Comparison of ENCODE assay signal across 1 cellular context in the genomic region with DNA sequence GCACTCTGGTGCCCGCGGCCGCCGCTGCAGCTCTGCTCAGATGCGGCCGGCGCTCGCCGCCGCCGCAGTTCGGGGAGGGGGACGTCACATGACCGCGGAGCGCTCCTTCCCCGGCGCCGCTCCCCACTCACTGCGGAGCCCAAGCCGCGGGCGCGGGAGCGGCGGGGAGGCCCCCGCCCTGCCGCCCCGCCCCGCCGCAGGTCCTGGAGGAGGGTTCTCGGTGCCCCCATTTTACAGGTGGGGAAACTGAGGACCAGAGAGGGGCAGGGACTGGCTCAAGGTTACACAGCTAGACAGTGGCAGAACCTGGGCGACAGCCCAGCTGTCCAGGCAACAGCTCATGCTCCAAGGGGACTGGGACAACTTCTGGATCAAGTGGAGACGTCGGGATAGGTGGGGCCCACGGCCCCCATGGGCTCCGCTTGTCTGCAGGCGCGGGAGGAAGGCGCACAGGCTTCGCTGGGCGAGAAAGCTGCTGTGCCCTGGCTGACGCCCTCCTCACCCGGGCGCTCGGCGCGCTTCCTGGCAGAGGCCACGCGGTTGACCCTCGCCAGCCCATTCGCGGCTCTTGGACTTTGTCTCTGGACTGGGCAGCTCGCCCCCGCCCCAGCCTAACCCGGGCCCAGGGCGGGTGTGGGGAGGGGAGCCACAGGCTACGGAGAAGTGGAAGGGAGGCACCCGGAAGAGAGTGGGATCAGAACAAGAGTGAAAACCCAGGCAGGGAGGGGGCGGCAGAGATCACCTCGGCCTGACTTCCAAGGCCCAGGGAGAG.
TF ChIP-seq lines count a peak whose summit lies in the region.

A gene (minus strand): TSS at position 71 of the 772 bp plus-strand sequence. CDS start 49,325 bp downstream, outside the sequence.

TF ChIP-seq in K562, 482 proteins besides CTCF, POLR2A, EP300 and RAD21 (continues in another document):
- TF ChIP-seq, protein P1, sequence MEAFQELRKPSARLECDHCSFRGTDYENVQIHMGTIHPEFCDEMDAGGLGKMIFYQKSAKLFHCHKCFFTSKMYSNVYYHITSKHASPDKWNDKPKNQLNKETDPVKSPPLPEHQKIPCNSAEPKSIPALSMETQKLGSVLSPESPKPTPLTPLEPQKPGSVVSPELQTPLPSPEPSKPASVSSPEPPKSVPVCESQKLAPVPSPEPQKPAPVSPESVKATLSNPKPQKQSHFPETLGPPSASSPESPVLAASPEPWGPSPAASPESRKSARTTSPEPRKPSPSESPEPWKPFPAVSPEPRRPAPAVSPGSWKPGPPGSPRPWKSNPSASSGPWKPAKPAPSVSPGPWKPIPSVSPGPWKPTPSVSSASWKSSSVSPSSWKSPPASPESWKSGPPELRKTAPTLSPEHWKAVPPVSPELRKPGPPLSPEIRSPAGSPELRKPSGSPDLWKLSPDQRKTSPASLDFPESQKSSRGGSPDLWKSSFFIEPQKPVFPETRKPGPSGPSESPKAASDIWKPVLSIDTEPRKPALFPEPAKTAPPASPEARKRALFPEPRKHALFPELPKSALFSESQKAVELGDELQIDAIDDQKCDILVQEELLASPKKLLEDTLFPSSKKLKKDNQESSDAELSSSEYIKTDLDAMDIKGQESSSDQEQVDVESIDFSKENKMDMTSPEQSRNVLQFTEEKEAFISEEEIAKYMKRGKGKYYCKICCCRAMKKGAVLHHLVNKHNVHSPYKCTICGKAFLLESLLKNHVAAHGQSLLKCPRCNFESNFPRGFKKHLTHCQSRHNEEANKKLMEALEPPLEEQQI (IDR thresholded peaks at IDR 0.05): no peak
- TF ChIP-seq ZNF668 (CRISPR knock-in tag; IDR thresholded peaks at IDR 0.05): no peak; the same call in 1 of the 2 replicates
- TF ChIP-seq WHSC1 (IDR thresholded peaks at IDR 0.05; ENCODE audit: low read length): no peak
- no peak for TF ChIP-seq SP2 (IDR thresholded peaks at IDR 0.05; ENCODE audit: extremely low read depth, low read depth, low read length, poor library complexity, severe bottlenecking)
- peak; percentile 39; the same call in 1 of the 2 replicates for TF ChIP-seq ZBED1 (IDR thresholded peaks at IDR 0.05)
- TF ChIP-seq, protein P2, sequence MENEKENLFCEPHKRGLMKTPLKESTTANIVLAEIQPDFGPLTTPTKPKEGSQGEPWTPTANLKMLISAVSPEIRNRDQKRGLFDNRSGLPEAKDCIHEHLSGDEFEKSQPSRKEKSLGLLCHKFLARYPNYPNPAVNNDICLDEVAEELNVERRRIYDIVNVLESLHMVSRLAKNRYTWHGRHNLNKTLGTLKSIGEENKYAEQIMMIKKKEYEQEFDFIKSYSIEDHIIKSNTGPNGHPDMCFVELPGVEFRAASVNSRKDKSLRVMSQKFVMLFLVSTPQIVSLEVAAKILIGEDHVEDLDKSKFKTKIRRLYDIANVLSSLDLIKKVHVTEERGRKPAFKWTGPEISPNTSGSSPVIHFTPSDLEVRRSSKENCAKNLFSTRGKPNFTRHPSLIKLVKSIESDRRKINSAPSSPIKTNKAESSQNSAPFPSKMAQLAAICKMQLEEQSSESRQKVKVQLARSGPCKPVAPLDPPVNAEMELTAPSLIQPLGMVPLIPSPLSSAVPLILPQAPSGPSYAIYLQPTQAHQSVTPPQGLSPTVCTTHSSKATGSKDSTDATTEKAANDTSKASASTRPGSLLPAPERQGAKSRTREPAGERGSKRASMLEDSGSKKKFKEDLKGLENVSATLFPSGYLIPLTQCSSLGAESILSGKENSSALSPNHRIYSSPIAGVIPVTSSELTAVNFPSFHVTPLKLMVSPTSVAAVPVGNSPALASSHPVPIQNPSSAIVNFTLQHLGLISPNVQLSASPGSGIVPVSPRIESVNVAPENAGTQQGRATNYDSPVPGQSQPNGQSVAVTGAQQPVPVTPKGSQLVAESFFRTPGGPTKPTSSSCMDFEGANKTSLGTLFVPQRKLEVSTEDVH (IDR thresholded peaks at IDR 0.05; ENCODE audit: low read depth, partially characterized antibody): peak; percentile 38
- no peak for TF ChIP-seq ZNF184 (CRISPR knock-in tag; IDR thresholded peaks at IDR 0.05)
- 0 out of 2 replicates have a peak, but pooled peaks have one; percentile 41 for TF ChIP-seq ZNF175 (CRISPR knock-in tag; IDR thresholded peaks at IDR 0.05; ENCODE audit: low read depth)
- no peak for TF ChIP-seq ARNT (IDR thresholded peaks at IDR 0.05)
- TF ChIP-seq POLR2H (tag; IDR thresholded peaks at IDR 0.05; ENCODE audit: low read depth): no peak
- TF ChIP-seq, protein P3, sequence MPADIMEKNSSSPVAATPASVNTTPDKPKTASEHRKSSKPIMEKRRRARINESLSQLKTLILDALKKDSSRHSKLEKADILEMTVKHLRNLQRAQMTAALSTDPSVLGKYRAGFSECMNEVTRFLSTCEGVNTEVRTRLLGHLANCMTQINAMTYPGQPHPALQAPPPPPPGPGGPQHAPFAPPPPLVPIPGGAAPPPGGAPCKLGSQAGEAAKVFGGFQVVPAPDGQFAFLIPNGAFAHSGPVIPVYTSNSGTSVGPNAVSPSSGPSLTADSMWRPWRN (IDR thresholded peaks at IDR 0.05; ENCODE audit: low read depth): no peak
- TF ChIP-seq ZNF121 (CRISPR knock-in tag; conservative IDR thresholded peaks at IDR 0.05): no peak
- TF ChIP-seq TARDBP (IDR thresholded peaks at IDR 0.05): no peak
- TF ChIP-seq SRSF1 (IDR thresholded peaks at IDR 0.05; ENCODE audit: low read depth, low read length): no peak
- no peak for TF ChIP-seq RHOXF2B (CRISPR knock-in tag; conservative IDR thresholded peaks at IDR 0.05)
- TF ChIP-seq SPI1 (IDR thresholded peaks at IDR 0.05; ENCODE audit: borderline replicate concordance, low read depth, low read length): no peak; the same call in 1 of the 2 replicates
- TF ChIP-seq, protein P4, sequence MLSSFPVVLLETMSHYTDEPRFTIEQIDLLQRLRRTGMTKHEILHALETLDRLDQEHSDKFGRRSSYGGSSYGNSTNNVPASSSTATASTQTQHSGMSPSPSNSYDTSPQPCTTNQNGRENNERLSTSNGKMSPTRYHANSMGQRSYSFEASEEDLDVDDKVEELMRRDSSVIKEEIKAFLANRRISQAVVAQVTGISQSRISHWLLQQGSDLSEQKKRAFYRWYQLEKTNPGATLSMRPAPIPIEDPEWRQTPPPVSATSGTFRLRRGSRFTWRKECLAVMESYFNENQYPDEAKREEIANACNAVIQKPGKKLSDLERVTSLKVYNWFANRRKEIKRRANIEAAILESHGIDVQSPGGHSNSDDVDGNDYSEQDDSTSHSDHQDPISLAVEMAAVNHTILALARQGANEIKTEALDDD (IDR thresholded peaks at IDR 0.05): no peak
- TF ChIP-seq, protein P5, sequence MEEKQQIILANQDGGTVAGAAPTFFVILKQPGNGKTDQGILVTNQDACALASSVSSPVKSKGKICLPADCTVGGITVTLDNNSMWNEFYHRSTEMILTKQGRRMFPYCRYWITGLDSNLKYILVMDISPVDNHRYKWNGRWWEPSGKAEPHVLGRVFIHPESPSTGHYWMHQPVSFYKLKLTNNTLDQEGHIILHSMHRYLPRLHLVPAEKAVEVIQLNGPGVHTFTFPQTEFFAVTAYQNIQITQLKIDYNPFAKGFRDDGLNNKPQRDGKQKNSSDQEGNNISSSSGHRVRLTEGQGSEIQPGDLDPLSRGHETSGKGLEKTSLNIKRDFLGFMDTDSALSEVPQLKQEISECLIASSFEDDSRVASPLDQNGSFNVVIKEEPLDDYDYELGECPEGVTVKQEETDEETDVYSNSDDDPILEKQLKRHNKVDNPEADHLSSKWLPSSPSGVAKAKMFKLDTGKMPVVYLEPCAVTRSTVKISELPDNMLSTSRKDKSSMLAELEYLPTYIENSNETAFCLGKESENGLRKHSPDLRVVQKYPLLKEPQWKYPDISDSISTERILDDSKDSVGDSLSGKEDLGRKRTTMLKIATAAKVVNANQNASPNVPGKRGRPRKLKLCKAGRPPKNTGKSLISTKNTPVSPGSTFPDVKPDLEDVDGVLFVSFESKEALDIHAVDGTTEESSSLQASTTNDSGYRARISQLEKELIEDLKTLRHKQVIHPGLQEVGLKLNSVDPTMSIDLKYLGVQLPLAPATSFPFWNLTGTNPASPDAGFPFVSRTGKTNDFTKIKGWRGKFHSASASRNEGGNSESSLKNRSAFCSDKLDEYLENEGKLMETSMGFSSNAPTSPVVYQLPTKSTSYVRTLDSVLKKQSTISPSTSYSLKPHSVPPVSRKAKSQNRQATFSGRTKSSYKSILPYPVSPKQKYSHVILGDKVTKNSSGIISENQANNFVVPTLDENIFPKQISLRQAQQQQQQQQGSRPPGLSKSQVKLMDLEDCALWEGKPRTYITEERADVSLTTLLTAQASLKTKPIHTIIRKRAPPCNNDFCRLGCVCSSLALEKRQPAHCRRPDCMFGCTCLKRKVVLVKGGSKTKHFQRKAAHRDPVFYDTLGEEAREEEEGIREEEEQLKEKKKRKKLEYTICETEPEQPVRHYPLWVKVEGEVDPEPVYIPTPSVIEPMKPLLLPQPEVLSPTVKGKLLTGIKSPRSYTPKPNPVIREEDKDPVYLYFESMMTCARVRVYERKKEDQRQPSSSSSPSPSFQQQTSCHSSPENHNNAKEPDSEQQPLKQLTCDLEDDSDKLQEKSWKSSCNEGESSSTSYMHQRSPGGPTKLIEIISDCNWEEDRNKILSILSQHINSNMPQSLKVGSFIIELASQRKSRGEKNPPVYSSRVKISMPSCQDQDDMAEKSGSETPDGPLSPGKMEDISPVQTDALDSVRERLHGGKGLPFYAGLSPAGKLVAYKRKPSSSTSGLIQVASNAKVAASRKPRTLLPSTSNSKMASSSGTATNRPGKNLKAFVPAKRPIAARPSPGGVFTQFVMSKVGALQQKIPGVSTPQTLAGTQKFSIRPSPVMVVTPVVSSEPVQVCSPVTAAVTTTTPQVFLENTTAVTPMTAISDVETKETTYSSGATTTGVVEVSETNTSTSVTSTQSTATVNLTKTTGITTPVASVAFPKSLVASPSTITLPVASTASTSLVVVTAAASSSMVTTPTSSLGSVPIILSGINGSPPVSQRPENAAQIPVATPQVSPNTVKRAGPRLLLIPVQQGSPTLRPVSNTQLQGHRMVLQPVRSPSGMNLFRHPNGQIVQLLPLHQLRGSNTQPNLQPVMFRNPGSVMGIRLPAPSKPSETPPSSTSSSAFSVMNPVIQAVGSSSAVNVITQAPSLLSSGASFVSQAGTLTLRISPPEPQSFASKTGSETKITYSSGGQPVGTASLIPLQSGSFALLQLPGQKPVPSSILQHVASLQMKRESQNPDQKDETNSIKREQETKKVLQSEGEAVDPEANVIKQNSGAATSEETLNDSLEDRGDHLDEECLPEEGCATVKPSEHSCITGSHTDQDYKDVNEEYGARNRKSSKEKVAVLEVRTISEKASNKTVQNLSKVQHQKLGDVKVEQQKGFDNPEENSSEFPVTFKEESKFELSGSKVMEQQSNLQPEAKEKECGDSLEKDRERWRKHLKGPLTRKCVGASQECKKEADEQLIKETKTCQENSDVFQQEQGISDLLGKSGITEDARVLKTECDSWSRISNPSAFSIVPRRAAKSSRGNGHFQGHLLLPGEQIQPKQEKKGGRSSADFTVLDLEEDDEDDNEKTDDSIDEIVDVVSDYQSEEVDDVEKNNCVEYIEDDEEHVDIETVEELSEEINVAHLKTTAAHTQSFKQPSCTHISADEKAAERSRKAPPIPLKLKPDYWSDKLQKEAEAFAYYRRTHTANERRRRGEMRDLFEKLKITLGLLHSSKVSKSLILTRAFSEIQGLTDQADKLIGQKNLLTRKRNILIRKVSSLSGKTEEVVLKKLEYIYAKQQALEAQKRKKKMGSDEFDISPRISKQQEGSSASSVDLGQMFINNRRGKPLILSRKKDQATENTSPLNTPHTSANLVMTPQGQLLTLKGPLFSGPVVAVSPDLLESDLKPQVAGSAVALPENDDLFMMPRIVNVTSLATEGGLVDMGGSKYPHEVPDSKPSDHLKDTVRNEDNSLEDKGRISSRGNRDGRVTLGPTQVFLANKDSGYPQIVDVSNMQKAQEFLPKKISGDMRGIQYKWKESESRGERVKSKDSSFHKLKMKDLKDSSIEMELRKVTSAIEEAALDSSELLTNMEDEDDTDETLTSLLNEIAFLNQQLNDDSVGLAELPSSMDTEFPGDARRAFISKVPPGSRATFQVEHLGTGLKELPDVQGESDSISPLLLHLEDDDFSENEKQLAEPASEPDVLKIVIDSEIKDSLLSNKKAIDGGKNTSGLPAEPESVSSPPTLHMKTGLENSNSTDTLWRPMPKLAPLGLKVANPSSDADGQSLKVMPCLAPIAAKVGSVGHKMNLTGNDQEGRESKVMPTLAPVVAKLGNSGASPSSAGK (IDR thresholded peaks at IDR 0.05): peak; percentile 82
- TF ChIP-seq SREBF2 (CRISPR knock-in tag; IDR thresholded peaks at IDR 0.05): no peak
- TF ChIP-seq CTBP1 (IDR thresholded peaks at IDR 0.05; ENCODE audit: borderline replicate concordance): peak; percentile 94
- TF ChIP-seq ETV6 (IDR thresholded peaks at IDR 0.05; ENCODE audit: borderline replicate concordance in 1 of 2, low read depth in 2 of 2, low read length in 1 of 2): no peak
- no peak for TF ChIP-seq ETV6 (CRISPR knock-in tag; IDR thresholded peaks at IDR 0.05; ENCODE audit: borderline replicate concordance)
- TF ChIP-seq POLR3G (IDR thresholded peaks at IDR 0.05; ENCODE audit: extremely low read depth, insufficient read length, insufficient replicate concordance): no peak
- no peak for TF ChIP-seq CREBBP (IDR thresholded peaks at IDR 0.05; ENCODE audit: low read depth, low read length)
- TF ChIP-seq ZEB2 (IDR thresholded peaks at IDR 0.05): no peak
- TF ChIP-seq, protein P6, sequence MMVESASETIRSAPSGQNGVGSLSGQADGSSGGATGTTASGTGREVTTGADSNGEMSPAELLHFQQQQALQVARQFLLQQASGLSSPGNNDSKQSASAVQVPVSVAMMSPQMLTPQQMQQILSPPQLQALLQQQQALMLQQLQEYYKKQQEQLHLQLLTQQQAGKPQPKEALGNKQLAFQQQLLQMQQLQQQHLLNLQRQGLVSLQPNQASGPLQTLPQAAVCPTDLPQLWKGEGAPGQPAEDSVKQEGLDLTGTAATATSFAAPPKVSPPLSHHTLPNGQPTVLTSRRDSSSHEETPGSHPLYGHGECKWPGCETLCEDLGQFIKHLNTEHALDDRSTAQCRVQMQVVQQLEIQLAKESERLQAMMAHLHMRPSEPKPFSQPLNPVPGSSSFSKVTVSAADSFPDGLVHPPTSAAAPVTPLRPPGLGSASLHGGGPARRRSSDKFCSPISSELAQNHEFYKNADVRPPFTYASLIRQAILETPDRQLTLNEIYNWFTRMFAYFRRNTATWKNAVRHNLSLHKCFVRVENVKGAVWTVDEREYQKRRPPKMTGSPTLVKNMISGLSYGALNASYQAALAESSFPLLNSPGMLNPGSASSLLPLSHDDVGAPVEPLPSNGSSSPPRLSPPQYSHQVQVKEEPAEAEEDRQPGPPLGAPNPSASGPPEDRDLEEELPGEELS (CRISPR knock-in tag; IDR thresholded peaks at IDR 0.05; ENCODE audit: borderline replicate concordance): no peak; the same call in 1 of the 2 replicates
- TF ChIP-seq, protein P7, sequence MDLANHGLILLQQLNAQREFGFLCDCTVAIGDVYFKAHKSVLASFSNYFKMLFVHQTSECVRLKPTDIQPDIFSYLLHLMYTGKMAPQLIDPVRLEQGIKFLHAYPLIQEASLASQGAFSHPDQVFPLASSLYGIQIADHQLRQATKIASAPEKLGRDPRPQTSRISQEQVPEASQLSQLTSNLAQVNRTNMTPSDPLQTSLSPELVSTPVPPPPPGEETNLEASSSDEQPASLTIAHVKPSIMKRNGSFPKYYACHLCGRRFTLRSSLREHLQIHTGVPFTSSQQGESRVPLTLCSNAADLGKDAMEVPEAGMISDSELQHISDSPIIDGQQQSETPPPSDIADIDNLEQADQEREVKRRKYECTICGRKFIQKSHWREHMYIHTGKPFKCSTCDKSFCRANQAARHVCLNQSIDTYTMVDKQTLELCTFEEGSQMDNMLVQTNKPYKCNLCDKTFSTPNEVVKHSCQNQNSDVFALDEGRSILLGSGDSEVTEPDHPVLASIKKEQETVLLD (IDR thresholded peaks at IDR 0.05): 0 out of 2 replicates have a peak, but pooled peaks have one; percentile 3
- no peak for TF ChIP-seq TEAD4 (IDR thresholded peaks at IDR 0.05; ENCODE audit: low read length)
- TF ChIP-seq TEAD4 (CRISPR knock-in tag; IDR thresholded peaks at IDR 0.05; ENCODE audit: borderline replicate concordance): no peak
- no peak for TF ChIP-seq FOXA1 (IDR thresholded peaks at IDR 0.05; ENCODE audit: borderline replicate concordance)
- no peak for TF ChIP-seq KHSRP (IDR thresholded peaks at IDR 0.05)
- 0 out of 2 replicates have a peak, but pooled peaks have one; percentile 32 for TF ChIP-seq ILF3 (IDR thresholded peaks at IDR 0.05; ENCODE audit: borderline replicate concordance)
